Comparison of ENCODE assay signal across 9 cellular contexts in genomic region chr10:17025444-17026295, GRCh38.
A peak's percentile ranks its signal among the peaks of the same experiment; 100 is the strongest.
DNase-seq lines count a peak whose midpoint lies in the region; ATAC-seq and TF ChIP-seq lines count a peak whose summit lies in the region.
"Had no signal": no experiment of that assay in that cellular context is flagged by ENCODE, and none has a peak within 500 bp of the region (broad histone marks: within the 10 kb centered on the region; RNA-seq: fewer than 3 reads in every experiment).

No MANE protein-coding gene starts in this region.

- peaks cover 70 to 91% (median 88%) of the 10 kb centered on the region in 3 donors for H3K4me1 Mint-ChIP-seq in CD8-positive, alpha-beta memory T cell
- H3K4me1 Mint-ChIP-seq in activated naive CD8-positive, alpha-beta T cell treated with anti-CD3 and anti-CD28 coated beads, Interleukin-2, amount 10 ng/mL, durations not matched to agents 7 days and 5 days: peaks cover 61% of the 10 kb centered on the region

- no peaks in the 10 kb centered on the region for H3K9me3 ChIP-seq in CD8-positive, alpha-beta memory T cell (ENCODE audit: low read length)

- H3K4me3 ChIP-seq in CD8-positive, alpha-beta memory T cell (ENCODE audit: low read length): no peak overlapping the region

- H3K36me3 Mint-ChIP-seq in CD8-positive, alpha-beta memory T cell: no peaks in the 10 kb centered on the region
- H3K36me3 Mint-ChIP-seq in activated naive CD8-positive, alpha-beta T cell treated with anti-CD3 and anti-CD28 coated beads, Interleukin-2, amount 10 ng/mL, durations not matched to agents 7 days and 5 days: no peaks in the 10 kb centered on the region

- H3K9me3 Mint-ChIP-seq in CD8-positive, alpha-beta memory T cell: no peaks in the 10 kb centered on the region
- H3K9me3 Mint-ChIP-seq in activated naive CD8-positive, alpha-beta T cell treated with anti-CD3 and anti-CD28 coated beads, Interleukin-2, amount 10 ng/mL, durations not matched to agents 7 days and 5 days: no peaks in the 10 kb centered on the region

- no peaks in the 10 kb centered on the region for H3K27me3 Mint-ChIP-seq in CD8-positive, alpha-beta memory T cell
- H3K27me3 Mint-ChIP-seq in activated naive CD8-positive, alpha-beta T cell treated with anti-CD3 and anti-CD28 coated beads, Interleukin-2, amount 10 ng/mL, durations not matched to agents 7 days and 5 days: no peaks in the 10 kb centered on the region

- peak overlapping the region; percentile 88 to 100 (median 99) for H3K27ac Mint-ChIP-seq in CD8-positive, alpha-beta memory T cell
- peak overlapping the region; percentile 97 for H3K27ac Mint-ChIP-seq in activated naive CD8-positive, alpha-beta T cell treated with anti-CD3 and anti-CD28 coated beads, Interleukin-2, amount 10 ng/mL, durations not matched to agents 7 days and 5 days

- H3K4me1 ChIP-seq in CD8-positive, alpha-beta memory T cell (ENCODE audit: insufficient read depth, low read length): peaks cover 74% of the 10 kb centered on the region
- H3K4me1 ChIP-seq: parathyroid adenoma had no signal

- peak overlapping the region; percentile 27 to 80 (median 72) for H3K4me3 Mint-ChIP-seq in CD8-positive, alpha-beta memory T cell
- H3K4me3 Mint-ChIP-seq in activated naive CD8-positive, alpha-beta T cell treated with anti-CD3 and anti-CD28 coated beads, Interleukin-2, amount 10 ng/mL, durations not matched to agents 7 days and 5 days: peak overlapping the region; percentile 71

- intact Hi-C loops in left ventricle myocardium superior (cut with micrococcal nuclease): no loop called here

- H3K36me3 ChIP-seq in CD8-positive, alpha-beta memory T cell (ENCODE audit: insufficient read depth, low read length): no peaks in the 10 kb centered on the region

- H3K27ac ChIP-seq in CD8-positive, alpha-beta memory T cell (ENCODE audit: low read depth, low read length): peak overlapping the region; percentile 64
- H3K27ac ChIP-seq: parathyroid adenoma had no signal

- POLR2A ChIA-PET in CD8-positive, alpha-beta memory T cell (lab: Charles Lee): interaction anchor here (0.7 to 1.1 kb wide), 2 partner anchors 204 to 591 kb away, joined by 3 read pairs; partner anchors contain the start of gene HACD1
- POLR2A ChIA-PET in activated naive CD8-positive, alpha-beta T cell treated with anti-CD3 and anti-CD28 coated beads, Interleukin-2, amount 10 ng/mL, durations not matched to agents 7 days and 5 days (lab: Charles Lee): interaction anchor here (0.6 to 9.4 kb wide), 3 partner anchors 175 to 203 kb away, joined by 3 to 118 read pairs (median 9); partner anchors contain the start of genes TRDMT1 and VIM

- DNase-seq in CD8-positive, alpha-beta memory T cell: peak; percentile 26 to 81 (median 35)
- peak; percentile 64 for DNase-seq in activated naive CD8-positive, alpha-beta T cell treated with anti-CD3 and anti-CD28 coated beads, Interleukin-2, amount 10 ng/mL, durations not matched to agents 7 days and 5 days
- DNase-seq in left ventricle myocardium superior: no peak
- peak; percentile 23 to 36 for DNase-seq in stimulated activated CD4-positive, alpha-beta T cell treated with anti-CD3 and anti-CD28 coated beads, Interleukin-15, amount 100 ng/mL, for 1 hour (ENCODE audit: low read depth in 1 of 2, low spot score in 1 of 2)
- DNase-seq in D341Med (ENCODE audit: low spot score): no peak

- ATAC-seq in SK-N-SH treated with all-trans-retinoic acid at 6 μM for 48 hours: peak; percentile 69
- ATAC-seq in activated naive CD8-positive, alpha-beta T cell treated with anti-CD3 and anti-CD28 coated beads, Interleukin-2, amount 10 ng/mL, durations not matched to agents 7 days and 5 days (ENCODE audit: low read depth): peak; percentile 34
- ATAC-seq in left ventricle myocardium superior: peak; percentile 28
- ATAC-seq in GM18519 (IDR thresholded peaks at IDR 0.05; ENCODE audit: low FRiP score, unreplicated experiment): no peak
- ATAC-seq in GM18520 (IDR thresholded peaks at IDR 0.05; ENCODE audit: unreplicated experiment): no peak

- no peaks in the 10 kb centered on the region for H3K27me3 ChIP-seq in CD8-positive, alpha-beta memory T cell (ENCODE audit: insufficient read depth, low read length, poor library complexity, severe bottlenecking)

- CTCF ChIA-PET in CD8-positive, alpha-beta memory T cell (lab: Charles Lee): interaction anchor here (1.3 kb wide), 1 partner anchor 205 kb away, joined by 3 read pairs; no protein-coding TSS in a partner anchor

TF ChIP-seq in SK-N-SH treated with all-trans-retinoic acid at 6 μM for 48 hours, 23 proteins besides CTCF, POLR2A, EP300 and RAD21:
- TF ChIP-seq, protein P1, sequence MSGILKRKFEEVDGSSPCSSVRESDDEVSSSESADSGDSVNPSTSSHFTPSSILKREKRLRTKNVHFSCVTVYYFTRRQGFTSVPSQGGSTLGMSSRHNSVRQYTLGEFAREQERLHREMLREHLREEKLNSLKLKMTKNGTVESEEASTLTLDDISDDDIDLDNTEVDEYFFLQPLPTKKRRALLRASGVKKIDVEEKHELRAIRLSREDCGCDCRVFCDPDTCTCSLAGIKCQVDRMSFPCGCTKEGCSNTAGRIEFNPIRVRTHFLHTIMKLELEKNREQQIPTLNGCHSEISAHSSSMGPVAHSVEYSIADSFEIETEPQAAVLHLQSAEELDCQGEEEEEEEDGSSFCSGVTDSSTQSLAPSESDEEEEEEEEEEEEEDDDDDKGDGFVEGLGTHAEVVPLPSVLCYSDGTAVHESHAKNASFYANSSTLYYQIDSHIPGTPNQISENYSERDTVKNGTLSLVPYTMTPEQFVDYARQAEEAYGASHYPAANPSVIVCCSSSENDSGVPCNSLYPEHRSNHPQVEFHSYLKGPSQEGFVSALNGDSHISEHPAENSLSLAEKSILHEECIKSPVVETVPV (CRISPR knock-in tag; IDR thresholded peaks at IDR 0.05): peak; percentile 65; the same call in 1 of the 2 replicates
- TF ChIP-seq RARB (CRISPR knock-in tag; IDR thresholded peaks at IDR 0.05): no peak
- TF ChIP-seq CREB5 (CRISPR knock-in tag; IDR thresholded peaks at IDR 0.05; ENCODE audit: low read depth): peak; percentile 90
- TF ChIP-seq ISL1 (CRISPR knock-in tag; IDR thresholded peaks at IDR 0.05): peak; percentile 98
- 0 out of 2 replicates have a peak, but pooled peaks have one; percentile 21 for TF ChIP-seq PATZ1 (CRISPR knock-in tag; IDR thresholded peaks at IDR 0.05; ENCODE audit: borderline replicate concordance)
- peak; percentile 24; the same call in 1 of the 2 replicates for TF ChIP-seq TSHZ2 (CRISPR knock-in tag; IDR thresholded peaks at IDR 0.05)
- TF ChIP-seq TCF4 (CRISPR knock-in tag; IDR thresholded peaks at IDR 0.05; ENCODE audit: borderline replicate concordance): 0 out of 2 replicates have a peak, but pooled peaks have one; percentile 14
- no peak for TF ChIP-seq ZNF8 (CRISPR knock-in tag; IDR thresholded peaks at IDR 0.05)
TF ChIP-seq in SK-N-SH treated with all-trans-retinoic acid at 6 μM for 48 hours: peak in this region for 6.

Comparison
In these comparisons a context has a peak if more than half of its experiments do, and no peak if none do; other contexts are left out.
1. DNase-seq: peak in CD8-positive, alpha-beta memory T cell (5 of 5), activated naive CD8-positive, alpha-beta T cell treated with anti-CD3 and anti-CD28 coated beads, Interleukin-2, amount 10 ng/mL, durations not matched to agents 7 days and 5 days (single experiment) and stimulated activated CD4-positive, alpha-beta T cell treated with anti-CD3 and anti-CD28 coated beads, Interleukin-15, amount 100 ng/mL, for 1 hour (2 of 2); none in left ventricle myocardium superior (single experiment) and D341Med (single experiment).
2. ATAC-seq: peak in SK-N-SH treated with all-trans-retinoic acid at 6 μM for 48 hours (single experiment), activated naive CD8-positive, alpha-beta T cell treated with anti-CD3 and anti-CD28 coated beads, Interleukin-2, amount 10 ng/mL, durations not matched to agents 7 days and 5 days (single experiment) and left ventricle myocardium superior (single experiment); none in GM18519 (single experiment) and GM18520 (single experiment).